In the genomic region with DNA sequence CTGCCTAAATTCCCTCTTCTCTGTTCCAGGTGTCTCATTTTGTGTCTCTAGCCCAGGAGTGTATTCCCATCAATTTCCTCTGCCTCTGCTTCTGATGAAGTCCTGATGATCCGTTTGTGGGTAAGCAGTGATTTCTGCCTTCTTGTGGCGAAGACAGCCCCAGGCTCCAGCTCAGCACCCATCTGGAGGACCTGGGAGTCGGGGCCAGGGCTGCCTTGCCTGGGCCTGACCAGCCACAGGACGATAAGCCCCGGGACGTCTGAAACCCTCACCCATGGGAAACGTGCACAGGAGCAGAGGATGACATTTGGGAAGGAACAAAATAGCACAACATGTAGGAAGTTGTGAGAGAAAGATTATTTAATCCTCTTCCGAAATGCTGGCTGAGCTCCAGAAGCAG, we compare ENCODE assay signal across 27 cellular contexts.
"Had no signal": no experiment of that assay in that cellular context is flagged by ENCODE, and none has a peak within 500 bp of the region (broad histone marks: within the 10 kb centered on the region; RNA-seq: fewer than 3 reads in every experiment).

No MANE protein-coding gene starts in this region.

- H3K36me3 Mint-ChIP-seq: immature natural killer cell; stimulated activated memory B cell treated with anti-CD40 and anti-IgM and Interleukin-4, amounts not matched to agents 10 μg/mL and 1 μg/mL and 100 μg/mL, for 72 hours; type B pancreatic cell had no signal

- H3K4me3 ChIP-seq: left lung, lower lobe of right lung, pancreas, prostate gland, right lobe of liver, smooth muscle cell, tibial nerve, vagina had no signal

- H3K9me3 Mint-ChIP-seq: naive thymus-derived CD8-positive, alpha-beta T cell; nephron; neural crest cell; stimulated activated memory B cell treated with anti-CD40 and anti-IgM and Interleukin-4, amounts not matched to agents 10 μg/mL and 1 μg/mL and 100 μg/mL, for 72 hours; stimulated activated naive CD8-positive, alpha-beta T cell treated with anti-CD3 and anti-CD28 coated beads, Interleukin-15, amount 100 ng/mL, for 72 hours; type B pancreatic cell had no signal

- H3K4me3 Mint-ChIP-seq: immature natural killer cell; naive thymus-derived CD8-positive, alpha-beta T cell; nephron; neural crest cell; stimulated activated memory B cell treated with anti-CD40 and anti-IgM and Interleukin-4, amounts not matched to agents 10 μg/mL and 1 μg/mL and 100 μg/mL, for 72 hours; stimulated activated naive CD8-positive, alpha-beta T cell treated with anti-CD3 and anti-CD28 coated beads, Interleukin-15, amount 100 ng/mL, for 72 hours; type B pancreatic cell had no signal

- H3K27me3 ChIP-seq: left lung, pancreas, right lobe of liver, tibial nerve, vagina had no signal

- H3K27ac ChIP-seq: left lung, lower lobe of right lung, pancreas, prostate gland, right lobe of liver, tibial nerve, vagina had no signal

- DNase-seq: hypothalamus; immature natural killer cell; kidney; left colon; left lung; lower lobe of right lung; mammary epithelial cell; mesenchymal stem cell; naive thymus-derived CD8-positive, alpha-beta T cell; nucleus accumbens; pancreas; right lobe of liver; stimulated activated CD4-positive, alpha-beta T cell treated with anti-CD3 and anti-CD28 coated beads, Interleukin-1b, Interleukin-23, amount 100 ng/mL, for 48 hours; stimulated activated CD4-positive, alpha-beta T cell treated with anti-CD3 and anti-CD28 coated beads, Interleukin-2, amount 100 ng/mL, for 48 hours; stimulated activated CD4-positive, alpha-beta T cell treated with anti-CD3 and anti-CD28 coated beads, Interleukin-4, amount 100 ng/mL, for 4 hours; stimulated activated CD8-positive, alpha-beta memory T cell treated with anti-CD3 and anti-CD28 coated beads, Interleukin-4, amount 100 ng/mL, for 48 hours; stimulated activated naive CD4-positive, alpha-beta T cell treated with Interleukin-2 at 50 U/mL for 16 hours; stimulated activated naive CD8-positive, alpha-beta T cell treated with anti-CD3 and anti-CD28 coated beads, Interleukin-15, amount 100 ng/mL, for 72 hours; substantia nigra had no signal

- H3K27ac Mint-ChIP-seq: immature natural killer cell; nephron; stimulated activated memory B cell treated with anti-CD40 and anti-IgM and Interleukin-4, amounts not matched to agents 10 μg/mL and 1 μg/mL and 100 μg/mL, for 72 hours; stimulated activated naive CD8-positive, alpha-beta T cell treated with anti-CD3 and anti-CD28 coated beads, Interleukin-15, amount 100 ng/mL, for 72 hours; type B pancreatic cell had no signal

- H3K27me3 Mint-ChIP-seq: stimulated activated naive CD8-positive, alpha-beta T cell treated with anti-CD3 and anti-CD28 coated beads, Interleukin-15, amount 100 ng/mL, for 72 hours had no signal

- H3K4me1 Mint-ChIP-seq: immature natural killer cell; naive thymus-derived CD8-positive, alpha-beta T cell; nephron; neural crest cell; stimulated activated memory B cell treated with anti-CD40 and anti-IgM and Interleukin-4, amounts not matched to agents 10 μg/mL and 1 μg/mL and 100 μg/mL, for 72 hours; stimulated activated naive CD8-positive, alpha-beta T cell treated with anti-CD3 and anti-CD28 coated beads, Interleukin-15, amount 100 ng/mL, for 72 hours had no signal
